ENCODE assay signal across 19 cellular contexts in genomic region chr13:78709028-78709427, GRCh38.
"Had no signal": no experiment of that assay in that cellular context is flagged by ENCODE, and none has a peak within 500 bp of the region (broad histone marks: within the 10 kb centered on the region; RNA-seq: fewer than 3 reads in every experiment).

No MANE protein-coding gene starts in this region.

- H3K4me3 ChIP-seq: coronary artery, esophagus muscularis mucosa, lower lobe of right lung, stomach had no signal

- H3K9ac ChIP-seq: parathyroid adenoma had no signal

- ATAC-seq: activated CD8-positive, alpha-beta memory T cell treated with anti-CD3 and anti-CD28 coated beads, Interleukin-2, amount 10 ng/mL, durations not matched to agents 7 days and 5 days; activated naive CD8-positive, alpha-beta T cell treated with anti-CD3 and anti-CD28 coated beads, Interleukin-2, amount 50 U/mL, for 24 hours; lower lobe of right lung; natural killer cell; sciatic nerve; stimulated activated effector memory CD8-positive, alpha-beta T cell treated with anti-CD3 and anti-CD28 coated beads, Interleukin-12 subunit alpha, Interleukin-12 subunit beta, amount 100 ng/mL, for 72 hours had no signal

- H3K4me1 ChIP-seq: esophagus muscularis mucosa, lower lobe of right lung, parathyroid adenoma, stomach had no signal

- H3K79me2 ChIP-seq: parathyroid adenoma had no signal

- H3K9me3 ChIP-seq: esophagus muscularis mucosa, lower lobe of right lung, stomach had no signal

- DNase-seq: activated B cell treated with CpG ODN at 0.5 μM for 24 hours; activated CD4-positive, alpha-beta memory T cell treated with anti-CD3 and anti-CD28 coated beads, Interleukin-2, amount 10 ng/mL, durations not matched to agents 7 days and 5 days; activated CD4-positive, alpha-beta T cell treated with anti-CD3 and anti-CD28 coated beads for 48 hours; activated CD8-positive, alpha-beta memory T cell treated with anti-CD3 and anti-CD28 coated beads, Interleukin-2, amount 10 ng/mL, durations not matched to agents 7 days and 5 days; activated naive CD4-positive, alpha-beta T cell treated with anti-CD3 and anti-CD28 coated beads for 36 hours; activated naive CD8-positive, alpha-beta T cell treated with anti-CD3 and anti-CD28 coated beads, Interleukin-2, amount 50 U/mL, for 24 hours; activated T-cell treated with anti-CD3 and anti-CD28 coated beads, Interleukin-2, amount 50 U/mL, for 1 hour; anterior cingulate cortex; brain microvascular endothelial cell; lower lobe of right lung; natural killer cell; stimulated activated CD4-positive, alpha-beta T cell treated with anti-CD3 and anti-CD28 coated beads, Interleukin-4, amount 100 ng/mL, for 24 hours; stomach; trophoblast cell had no signal

- H3K36me3 ChIP-seq: brain microvascular endothelial cell, esophagus muscularis mucosa, lower lobe of right lung, stomach had no signal

- H3K27ac ChIP-seq: brain microvascular endothelial cell, coronary artery, esophagus muscularis mucosa, lower lobe of right lung, parathyroid adenoma, stomach had no signal

- H2AFZ ChIP-seq: parathyroid adenoma had no signal

- H3K27me3 ChIP-seq: brain microvascular endothelial cell, stomach had no signal
